Comparison of ENCODE assay signal across 1 cellular context in the genomic region with DNA sequence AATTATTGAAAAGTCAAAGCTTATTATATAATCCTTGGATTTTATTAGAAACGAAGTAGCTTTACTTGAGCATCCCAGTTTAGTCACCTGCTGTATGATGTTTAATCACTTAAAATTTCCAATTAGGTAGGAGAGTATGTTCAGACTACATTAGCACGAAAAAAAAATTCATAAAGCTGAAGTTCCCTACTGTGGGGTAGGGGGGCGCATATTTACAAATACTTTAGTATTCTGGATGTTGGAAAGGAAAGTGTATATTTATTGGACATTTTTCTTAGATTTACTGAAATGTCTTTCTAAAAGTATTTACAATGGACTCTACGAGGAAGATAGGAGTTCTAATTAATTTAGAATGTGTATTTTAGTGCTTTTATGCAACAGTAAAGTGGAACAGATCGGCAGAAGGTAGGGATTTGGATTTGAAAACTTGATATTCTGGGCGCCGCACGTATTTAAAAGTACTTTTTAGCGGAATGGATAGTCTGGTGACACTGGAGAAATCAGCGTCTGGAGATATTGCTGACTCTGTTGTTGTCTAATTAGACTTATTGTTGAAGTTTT.
TF ChIP-seq lines count a peak whose summit lies in the region.

No MANE protein-coding gene starts in this region.

TF ChIP-seq in GM23338, 12 proteins besides CTCF, POLR2A, EP300 and RAD21 (continued from another document):
- TF ChIP-seq, protein P1, sequence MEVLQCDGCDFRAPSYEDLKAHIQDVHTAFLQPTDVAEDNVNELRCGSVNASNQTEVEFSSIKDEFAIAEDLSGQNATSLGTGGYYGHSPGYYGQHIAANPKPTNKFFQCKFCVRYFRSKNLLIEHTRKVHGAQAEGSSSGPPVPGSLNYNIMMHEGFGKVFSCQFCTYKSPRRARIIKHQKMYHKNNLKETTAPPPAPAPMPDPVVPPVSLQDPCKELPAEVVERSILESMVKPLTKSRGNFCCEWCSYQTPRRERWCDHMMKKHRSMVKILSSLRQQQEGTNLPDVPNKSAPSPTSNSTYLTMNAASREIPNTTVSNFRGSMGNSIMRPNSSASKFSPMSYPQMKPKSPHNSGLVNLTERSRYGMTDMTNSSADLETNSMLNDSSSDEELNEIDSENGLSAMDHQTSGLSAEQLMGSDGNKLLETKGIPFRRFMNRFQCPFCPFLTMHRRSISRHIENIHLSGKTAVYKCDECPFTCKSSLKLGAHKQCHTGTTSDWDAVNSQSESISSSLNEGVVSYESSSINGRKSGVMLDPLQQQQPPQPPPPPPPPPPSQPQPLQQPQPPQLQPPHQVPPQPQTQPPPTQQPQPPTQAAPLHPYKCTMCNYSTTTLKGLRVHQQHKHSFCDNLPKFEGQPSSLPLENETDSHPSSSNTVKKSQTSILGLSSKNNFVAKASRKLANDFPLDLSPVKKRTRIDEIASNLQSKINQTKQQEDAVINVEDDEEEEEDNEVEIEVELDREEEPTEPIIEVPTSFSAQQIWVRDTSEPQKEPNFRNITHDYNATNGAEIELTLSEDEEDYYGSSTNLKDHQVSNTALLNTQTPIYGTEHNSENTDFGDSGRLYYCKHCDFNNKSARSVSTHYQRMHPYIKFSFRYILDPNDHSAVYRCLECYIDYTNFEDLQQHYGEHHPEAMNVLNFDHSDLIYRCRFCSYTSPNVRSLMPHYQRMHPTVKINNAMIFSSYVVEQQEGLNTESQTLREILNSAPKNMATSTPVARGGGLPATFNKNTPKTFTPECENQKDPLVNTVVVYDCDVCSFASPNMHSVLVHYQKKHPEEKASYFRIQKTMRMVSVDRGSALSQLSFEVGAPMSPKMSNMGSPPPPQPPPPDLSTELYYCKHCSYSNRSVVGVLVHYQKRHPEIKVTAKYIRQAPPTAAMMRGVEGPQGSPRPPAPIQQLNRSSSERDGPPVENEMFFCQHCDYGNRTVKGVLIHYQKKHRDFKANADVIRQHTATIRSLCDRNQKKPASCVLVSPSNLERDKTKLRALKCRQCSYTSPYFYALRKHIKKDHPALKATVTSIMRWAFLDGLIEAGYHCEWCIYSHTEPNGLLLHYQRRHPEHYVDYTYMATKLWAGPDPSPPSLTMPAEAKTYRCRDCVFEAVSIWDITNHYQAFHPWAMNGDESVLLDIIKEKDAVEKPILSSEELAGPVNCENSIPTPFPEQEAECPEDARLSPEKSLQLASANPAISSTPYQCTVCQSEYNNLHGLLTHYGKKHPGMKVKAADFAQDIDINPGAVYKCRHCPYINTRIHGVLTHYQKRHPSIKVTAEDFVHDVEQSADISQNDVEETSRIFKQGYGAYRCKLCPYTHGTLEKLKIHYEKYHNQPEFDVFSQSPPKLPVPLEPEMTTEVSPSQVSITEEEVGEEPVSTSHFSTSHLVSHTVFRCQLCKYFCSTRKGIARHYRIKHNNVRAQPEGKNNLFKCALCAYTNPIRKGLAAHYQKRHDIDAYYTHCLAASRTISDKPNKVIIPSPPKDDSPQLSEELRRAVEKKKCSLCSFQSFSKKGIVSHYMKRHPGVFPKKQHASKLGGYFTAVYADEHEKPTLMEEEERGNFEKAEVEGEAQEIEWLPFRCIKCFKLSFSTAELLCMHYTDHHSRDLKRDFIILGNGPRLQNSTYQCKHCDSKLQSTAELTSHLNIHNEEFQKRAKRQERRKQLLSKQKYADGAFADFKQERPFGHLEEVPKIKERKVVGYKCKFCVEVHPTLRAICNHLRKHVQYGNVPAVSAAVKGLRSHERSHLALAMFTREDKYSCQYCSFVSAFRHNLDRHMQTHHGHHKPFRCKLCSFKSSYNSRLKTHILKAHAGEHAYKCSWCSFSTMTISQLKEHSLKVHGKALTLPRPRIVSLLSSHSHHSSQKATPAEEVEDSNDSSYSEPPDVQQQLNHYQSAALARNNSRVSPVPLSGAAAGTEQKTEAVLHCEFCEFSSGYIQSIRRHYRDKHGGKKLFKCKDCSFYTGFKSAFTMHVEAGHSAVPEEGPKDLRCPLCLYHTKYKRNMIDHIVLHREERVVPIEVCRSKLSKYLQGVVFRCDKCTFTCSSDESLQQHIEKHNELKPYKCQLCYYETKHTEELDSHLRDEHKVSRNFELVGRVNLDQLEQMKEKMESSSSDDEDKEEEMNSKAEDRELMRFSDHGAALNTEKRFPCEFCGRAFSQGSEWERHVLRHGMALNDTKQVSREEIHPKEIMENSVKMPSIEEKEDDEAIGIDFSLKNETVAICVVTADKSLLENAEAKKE (CRISPR knock-in tag; IDR thresholded peaks at IDR 0.05) = no peak
- no peak for TF ChIP-seq EZH2phosphoT487 (IDR thresholded peaks at IDR 0.05; ENCODE audit: unreplicated experiment)
- no peak for TF ChIP-seq ZNF114 (CRISPR knock-in tag; IDR thresholded peaks at IDR 0.05)
- no peak for TF ChIP-seq CREB1 (CRISPR knock-in tag; IDR thresholded peaks at IDR 0.05; ENCODE audit: low read depth)
- TF ChIP-seq, protein P2, sequence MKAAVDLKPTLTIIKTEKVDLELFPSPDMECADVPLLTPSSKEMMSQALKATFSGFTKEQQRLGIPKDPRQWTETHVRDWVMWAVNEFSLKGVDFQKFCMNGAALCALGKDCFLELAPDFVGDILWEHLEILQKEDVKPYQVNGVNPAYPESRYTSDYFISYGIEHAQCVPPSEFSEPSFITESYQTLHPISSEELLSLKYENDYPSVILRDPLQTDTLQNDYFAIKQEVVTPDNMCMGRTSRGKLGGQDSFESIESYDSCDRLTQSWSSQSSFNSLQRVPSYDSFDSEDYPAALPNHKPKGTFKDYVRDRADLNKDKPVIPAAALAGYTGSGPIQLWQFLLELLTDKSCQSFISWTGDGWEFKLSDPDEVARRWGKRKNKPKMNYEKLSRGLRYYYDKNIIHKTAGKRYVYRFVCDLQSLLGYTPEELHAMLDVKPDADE (IDR thresholded peaks at IDR 0.05) = no peak
- TF ChIP-seq JUNB (IDR thresholded peaks at IDR 0.05; ENCODE audit: unreplicated experiment) = no peak
- no peak for TF ChIP-seq ZNF331 (CRISPR knock-in tag; IDR thresholded peaks at IDR 0.05; ENCODE audit: low read depth)
